Comparison of ENCODE assay signal across 8 cellular contexts in the genomic region with DNA sequence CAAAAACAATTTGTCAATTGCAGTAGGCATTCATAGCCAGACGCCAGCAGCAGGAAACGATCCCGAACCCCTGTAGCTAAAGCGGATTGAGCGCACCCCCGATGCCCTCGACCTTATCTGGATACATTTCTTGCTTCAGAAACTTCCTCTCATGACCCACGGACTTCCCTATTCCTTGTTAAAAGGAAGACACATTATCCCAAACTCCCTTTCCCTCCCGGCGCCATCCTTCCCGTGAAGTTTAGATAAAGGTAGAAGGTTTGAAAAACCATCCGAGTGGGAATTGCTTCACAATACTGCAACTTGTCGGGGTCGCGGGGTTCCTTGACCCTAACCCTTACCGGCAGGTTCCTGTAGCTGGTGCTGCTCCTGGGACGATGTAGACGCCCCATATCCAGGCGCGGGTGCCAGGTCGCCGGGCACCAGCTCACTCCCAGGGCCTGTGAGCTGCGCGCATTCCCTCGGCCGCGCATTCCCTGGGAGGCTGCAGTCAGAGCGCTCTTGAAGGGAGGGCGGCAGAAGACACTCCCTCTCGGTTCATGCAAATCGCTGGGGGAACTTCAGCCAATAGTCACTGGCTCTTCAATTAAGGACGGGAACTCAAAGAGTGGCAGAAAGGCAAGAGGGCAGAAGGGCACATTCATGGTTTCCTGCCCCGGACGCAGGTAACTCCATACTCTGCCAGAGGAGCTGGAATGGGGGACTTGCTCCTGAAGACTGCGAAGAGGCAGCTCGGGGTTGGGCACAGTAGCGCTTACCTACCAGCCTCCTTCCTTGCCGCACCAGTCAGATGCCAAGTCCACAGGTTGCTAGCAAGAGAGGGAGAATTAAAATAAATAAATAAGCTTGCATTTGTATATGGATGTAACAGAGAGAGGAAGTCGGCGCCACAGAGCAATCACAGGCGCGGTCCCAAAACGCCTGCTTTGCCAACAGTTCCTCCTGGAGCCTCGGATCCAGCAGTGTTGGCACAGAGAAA. TPM values are rescaled to one million over a fixed set of nuclear protein-coding genes. Genes with fewer than 3 reads are reported as not detected.
A peak's percentile ranks its signal among the peaks of the same experiment; 100 is the strongest.
DNase-seq lines count a peak whose midpoint lies in the region; ATAC-seq and TF ChIP-seq lines count a peak whose summit lies in the region.

No MANE protein-coding gene starts in this region.

- H2BK12ac ChIP-seq in trophoblast cell (ENCODE audit: low read length): no peak overlapping the region

- H4K12ac ChIP-seq in trophoblast cell (ENCODE audit: low read depth, low read length): no peak overlapping the region

- TF ChIP-seq POLR2A in heart left ventricle (IDR thresholded peaks at IDR 0.05): peak in 1 of 2 donors; percentile 27

- H3K4ac ChIP-seq in trophoblast cell (ENCODE audit: low read depth, low read length): no peak overlapping the region

- H3K27me3 ChIP-seq in heart left ventricle (peaks cover 0 to 39% (median 14%) of the 10 kb centered on the region in 9 donors), trophoblast cell (ENCODE audit: insufficient read depth, low read length) (peaks cover 21% of the 10 kb centered on the region)

- peaks cover 0 to 13% (median 2%) of the 10 kb centered on the region in 7 donors for H3K9me3 Mint-ChIP-seq in CD14-positive monocyte

- peak; percentile 70 for DNase-seq in HuH-7 (ENCODE audit: low spot score)
- no peak for DNase-seq in SK-N-MC (ENCODE audit: low read depth, low spot score)
- peak in 4 of 5 donors; percentile 12 to 64 (median 40) for DNase-seq in heart left ventricle
- DNase-seq in trophoblast cell: no peak
- no peak for DNase-seq in CD14-positive monocyte (ENCODE audit: low spot score)

- H3K9me3 ChIP-seq in SK-N-MC (ENCODE audit: low read depth, low read length): no peaks in the 10 kb centered on the region
- no peaks in the 10 kb centered on the region for H3K9me3 ChIP-seq in heart left ventricle
- H3K9me3 ChIP-seq in trophoblast cell (ENCODE audit: insufficient read depth, low read depth, low read length): peaks cover 2% of the 10 kb centered on the region

- no peak for TF ChIP-seq CTCF in heart left ventricle (IDR thresholded peaks at IDR 0.05)
- TF ChIP-seq CTCF in CD14-positive monocyte (IDR thresholded peaks at IDR 0.05): no peak

- ATAC-seq in heart left ventricle (peak; percentile 87 to 97 (median 92)), GM18498 (IDR thresholded peaks at IDR 0.05; ENCODE audit: unreplicated experiment) (no peak), GM21528 (IDR thresholded peaks at IDR 0.05; ENCODE audit: low FRiP score, unreplicated experiment) (no peak), GM21381 (IDR thresholded peaks at IDR 0.05; ENCODE audit: unreplicated experiment) (no peak)

- peaks cover 12% of the 10 kb centered on the region for H3K4me1 Mint-ChIP-seq in CD14-positive monocyte

- H3K18ac ChIP-seq in trophoblast cell (ENCODE audit: low read length): no peak overlapping the region

- H3K36me3 Mint-ChIP-seq in CD14-positive monocyte: peaks cover 0 to 3% of the 10 kb centered on the region in 2 donors

- H2AK5ac ChIP-seq in trophoblast cell (ENCODE audit: low read length): no peak overlapping the region

- no peak overlapping the region for H3K23ac ChIP-seq in trophoblast cell (ENCODE audit: low read length)

- peak overlapping the region; percentile 99 for H3K4me2 ChIP-seq in trophoblast cell (ENCODE audit: low read length)

- H4K91ac ChIP-seq in trophoblast cell (ENCODE audit: low read depth, low read length): no peak overlapping the region

- H2BK120ac ChIP-seq in trophoblast cell (ENCODE audit: insufficient read depth, low read length, poor library complexity): no peak overlapping the region

- intact Hi-C loops in heart left ventricle (cut with DNase I) (loop anchor here in 6 of 10 donors (5.0 to 10.0 kb wide), 3 partner anchors 758 to 763 kb away; no protein-coding TSS in a partner anchor), CD14-positive monocyte (cut with micrococcal nuclease) (no loop called here)

- peak overlapping the region; percentile 47 for H2AFZ ChIP-seq in trophoblast cell (ENCODE audit: insufficient read depth, low read length, poor library complexity)

- H3K27ac ChIP-seq in SK-N-MC: peak overlapping the region; percentile 88
- peak overlapping the region in 2 of 12 donors; percentile 15 to 28 for H3K27ac ChIP-seq in heart left ventricle
- no peak overlapping the region for H3K27ac ChIP-seq in trophoblast cell (ENCODE audit: low read depth, low read length)

- H3K14ac ChIP-seq in trophoblast cell (ENCODE audit: low read length): no peak overlapping the region

- H2BK5ac ChIP-seq in trophoblast cell (ENCODE audit: low read depth, low read length, poor library complexity): no peak overlapping the region

- H3K79me1 ChIP-seq in trophoblast cell (ENCODE audit: low read length): no peaks in the 10 kb centered on the region

- WGBS in heart left ventricle, 4 donors: 0 to 1% (median 1%) methylated on average over 41 to 44 of the region's 44 CpGs
- no CpG with 5 or more reads among the region's 44 CpGs for WGBS in trophoblast cell (ENCODE audit: extremely low coverage, insufficient coverage, insufficient read length)

- H3K9ac ChIP-seq in SK-N-MC (ENCODE audit: insufficient read length): peak overlapping the region; percentile 75
- no peak overlapping the region for H3K9ac ChIP-seq in trophoblast cell (ENCODE audit: low read length)

- H3K79me2 ChIP-seq in trophoblast cell (ENCODE audit: control insufficient read depth, insufficient read depth, low read length, poor library complexity): no peaks in the 10 kb centered on the region

- H3K4me3 ChIP-seq in SK-N-MC (peak overlapping the region; percentile 97), heart left ventricle (peak overlapping the region; percentile 16 to 54 (median 39)), trophoblast cell (ENCODE audit: low read depth, low read length) (peak overlapping the region; percentile 65)

- no peak overlapping the region for H4K8ac ChIP-seq in trophoblast cell (ENCODE audit: low read depth, low read length)

- H3K36me3 ChIP-seq in SK-N-MC (ENCODE audit: insufficient read depth, low read length) (peaks cover 16% of the 10 kb centered on the region; the same call in 1 of the 2 replicates), heart left ventricle (no peaks in the 10 kb centered on the region), trophoblast cell (ENCODE audit: control insufficient read depth in 1 of 2, insufficient read depth in 2 of 2, low read length in 2 of 2) (no peaks in the 10 kb centered on the region)

- H3K27ac Mint-ChIP-seq in CD14-positive monocyte: peak overlapping the region in 1 of 7 donors; percentile 6

- peaks cover 0 to 20% (median 0%) of the 10 kb centered on the region in 12 donors for H3K4me1 ChIP-seq in heart left ventricle
- H3K4me1 ChIP-seq in trophoblast cell (ENCODE audit: control insufficient read depth in 1 of 2, insufficient read depth in 2 of 2, low read length in 2 of 2): peaks cover 8 to 9% of the 10 kb centered on the region in 2 experiments

- H3K4me3 Mint-ChIP-seq in CD14-positive monocyte: peak overlapping the region in 1 of 2 donors; percentile 84

- peaks cover 33 to 40% (median 36%) of the 10 kb centered on the region in 3 donors for H3K27me3 Mint-ChIP-seq in CD14-positive monocyte (ENCODE audit: low read depth in 3 of 3)

RNA-seq across cellular contexts. Expression of a gene that starts 0.7 kb away (rescaled TPM):
- total RNA-seq in heart left ventricle: 1 to 10 TPM in 8 of 9 donors, under 1 TPM in 1; 0.61 to 6.9 (median 2.0) TPM
- polyA plus RNA-seq in heart left ventricle (1 to 10 TPM in 1 of 2 donors, under 1 TPM in 1; 0.34 to 8.3 TPM), CD14-positive monocyte (not detected)
- polyA plus RNA-seq in trophoblast cell (2013): 0.23 and 0.31 TPM in 2 replicates

Comparison
In these comparisons a context has a peak if more than half of its experiments do, and no peak if none do; other contexts are left out.
1. DNase-seq: peak in HuH-7 (single experiment) and heart left ventricle (4 of 5); none in SK-N-MC (single experiment), trophoblast cell (0 of 2) and CD14-positive monocyte (single experiment).
2. H3K4me3 ChIP-seq: peak in every context shown above with its lines; median percentile 97 in SK-N-MC; 65 in trophoblast cell; 39 in heart left ventricle.
3. ATAC-seq: peak in heart left ventricle (4 of 4); none in GM18498 (single experiment), GM21528 (single experiment) and GM21381 (single experiment).
4. intact Hi-C loops: an anchor here in heart left ventricle (5.0 to 10.0 kb wide); none called in CD14-positive monocyte.